In the genomic region with DNA sequence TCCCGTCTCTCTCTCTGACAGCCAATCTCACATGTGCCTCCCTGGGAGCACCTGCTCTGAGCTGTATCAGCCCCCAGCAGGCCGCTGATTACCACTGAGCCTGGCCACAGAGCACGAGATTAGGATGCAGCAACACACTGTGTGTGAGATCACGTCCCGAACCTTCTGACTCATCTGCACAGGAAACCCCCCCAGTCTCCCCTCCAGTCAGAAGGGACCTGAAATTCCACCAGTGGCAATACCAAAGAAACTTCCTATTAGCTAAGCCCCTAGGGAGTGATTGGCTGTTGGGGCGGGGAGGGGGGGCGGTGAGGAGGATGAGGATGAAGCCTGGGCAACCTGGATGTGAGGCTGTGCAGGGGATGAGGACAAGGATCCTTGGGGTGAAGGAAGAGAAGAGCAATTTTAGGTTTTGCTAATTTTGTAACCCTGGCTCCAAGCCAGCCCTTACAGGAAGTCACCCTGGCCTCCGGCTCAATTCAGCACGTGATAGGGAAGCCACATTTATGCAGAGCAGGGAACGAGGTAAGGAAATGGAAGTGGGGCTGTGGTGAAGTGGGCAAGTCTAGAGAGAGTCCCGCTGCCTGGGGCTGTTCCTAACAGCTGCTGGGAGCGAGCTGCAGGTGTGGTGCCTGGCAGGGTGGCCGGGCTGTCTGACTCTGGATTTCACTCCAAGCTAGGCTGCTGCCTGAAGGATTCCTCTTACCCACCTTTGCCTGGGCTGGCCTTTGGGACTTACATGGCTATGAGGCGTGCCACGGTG, we compare ENCODE assay signal across 8 cellular contexts. TPM values are rescaled to one million over a fixed set of nuclear protein-coding genes. Genes with fewer than 3 reads are reported as not detected.
DNase-seq lines count a peak whose midpoint lies in the region; ATAC-seq, FAIRE-seq and TF ChIP-seq lines count a peak whose summit lies in the region.

No MANE protein-coding gene starts in this region.

- H3K27ac ChIP-seq in endothelial cell of umbilical vein (ENCODE audit: insufficient read depth, low read depth, low read length) = peak overlapping the region; percentile 81

- peaks cover 16% of the 10 kb centered on the region for H3K36me3 Mint-ChIP-seq in nephron progenitor cell (ENCODE audit: low read depth)

- no peaks in the 10 kb centered on the region for H3K9me3 ChIP-seq in endothelial cell of umbilical vein (replicated peaks; ENCODE audit: control insufficient read depth, insufficient read depth, low read length)

- intact Hi-C loops in endothelial cell of umbilical vein (cut with micrococcal nuclease) = loop anchor here (1.0 to 10.0 kb wide), 7 partner anchors 9 to 580 kb away; no protein-coding TSS in a partner anchor

- peaks cover 34% of the 10 kb centered on the region for H3K27me3 Mint-ChIP-seq in nephron progenitor cell (ENCODE audit: low read depth, poor library complexity)
- no peaks in the 10 kb centered on the region for H3K27me3 Mint-ChIP-seq in stimulated activated naive CD8-positive, alpha-beta T cell treated with anti-CD3 and anti-CD28 coated beads, Interleukin-15, amount 100 ng/mL, for 72 hours

- dilution Hi-C loops in endothelial cell of umbilical vein (cut with MboI; ENCODE audit: extremely low pct_ligation_motif_present, low sequenced_read_pairs) = no loop called here

- peak; percentile 100 for FAIRE-seq in endothelial cell of umbilical vein (lab: Jason Lieb, UNC)

- H2AFZ ChIP-seq in endothelial cell of umbilical vein (ENCODE audit: low read depth, low read length) = no peak overlapping the region

- H3K9me1 ChIP-seq in endothelial cell of umbilical vein (replicated peaks; ENCODE audit: control insufficient read depth, extremely low read depth, insufficient read depth, low read length) = no peaks in the 10 kb centered on the region

- H3K36me3 ChIP-seq in endothelial cell of umbilical vein (ENCODE audit: control insufficient read depth in 2 of 2, extremely low read depth in 1 of 2, insufficient read depth in 2 of 2, low read length in 2 of 2) = peaks cover 3% of the 10 kb centered on the region in 2 experiments

- peaks cover 34% of the 10 kb centered on the region for H3K4me1 Mint-ChIP-seq in nephron progenitor cell
- H3K4me1 Mint-ChIP-seq in stimulated activated naive CD8-positive, alpha-beta T cell treated with anti-CD3 and anti-CD28 coated beads, Interleukin-15, amount 100 ng/mL, for 72 hours = peaks cover 75% of the 10 kb centered on the region

- TSS peak; percentile 63 for BruUV-seq in endothelial cell of umbilical vein (replicated peaks; lab: Mats Ljungman, UMichigan)

- ATAC-seq in GM18502 (IDR thresholded peaks at IDR 0.05; ENCODE audit: poor library complexity, unreplicated experiment) (peak; percentile 93), HG02623 (IDR thresholded peaks at IDR 0.05; ENCODE audit: unreplicated experiment) (peak; percentile 90)
- peak; percentile 97 for ATAC-seq in stimulated activated naive CD8-positive, alpha-beta T cell treated with anti-CD3 and anti-CD28 coated beads, Interleukin-15, amount 100 ng/mL, for 72 hours

- peak overlapping the region; percentile 53 for H3K9ac ChIP-seq in endothelial cell of umbilical vein (replicated peaks; ENCODE audit: extremely low read depth, insufficient read depth, low read length)

- POLR2A ChIA-PET in endothelial cell of umbilical vein (lab: Charles Lee) = interaction anchor here (0.7 to 1.5 kb wide), 5 partner anchors 9 to 141 kb away, joined by 3 to 8 read pairs (median 7); no protein-coding TSS in a partner anchor

- H3K4me1 ChIP-seq in endothelial cell of umbilical vein (ENCODE audit: control insufficient read depth, extremely low read depth, insufficient read depth, low read length) = peaks cover 33% of the 10 kb centered on the region

- no peak overlapping the region for H3K27ac Mint-ChIP-seq in nephron progenitor cell
- H3K27ac Mint-ChIP-seq in stimulated activated naive CD8-positive, alpha-beta T cell treated with anti-CD3 and anti-CD28 coated beads, Interleukin-15, amount 100 ng/mL, for 72 hours = peak overlapping the region; percentile 94 to 99

- H3K4me3 Mint-ChIP-seq in nephron progenitor cell = peak overlapping the region; percentile 65
- H3K4me3 Mint-ChIP-seq in stimulated activated naive CD8-positive, alpha-beta T cell treated with anti-CD3 and anti-CD28 coated beads, Interleukin-15, amount 100 ng/mL, for 72 hours = peak overlapping the region; percentile 81 to 94

- no peaks in the 10 kb centered on the region for H3K9me3 Mint-ChIP-seq in nephron progenitor cell
- no peaks in the 10 kb centered on the region for H3K9me3 Mint-ChIP-seq in stimulated activated naive CD8-positive, alpha-beta T cell treated with anti-CD3 and anti-CD28 coated beads, Interleukin-15, amount 100 ng/mL, for 72 hours

- TF ChIP-seq POLR2A in endothelial cell of umbilical vein (IDR thresholded peaks at IDR 0.05; ENCODE audit: low read depth, low read length) = no peak

- peak overlapping the region; percentile 81 for H3K4me2 ChIP-seq in endothelial cell of umbilical vein (ENCODE audit: insufficient read depth, low read length)

- CTCF ChIA-PET in endothelial cell of umbilical vein (lab: Charles Lee) = interaction anchor here (0.9 to 4.0 kb wide), 12 partner anchors 9 to 220 kb away, joined by 3 to 24 read pairs (median 4); a partner anchor contains a TSS

- TF ChIP-seq CTCF in endothelial cell of umbilical vein (IDR thresholded peaks at IDR 0.05; ENCODE audit: extremely low read depth in 1 of 2, insufficient read depth in 1 of 2, low read depth in 1 of 2, low read length in 2 of 2) = no peak
- TF ChIP-seq CTCF in nephron progenitor cell (IDR thresholded peaks at IDR 0.05) = no peak

- H3K79me2 ChIP-seq in endothelial cell of umbilical vein (ENCODE audit: control insufficient read depth, insufficient read depth, low read length) = peaks cover 19% of the 10 kb centered on the region

- H4K20me1 ChIP-seq in endothelial cell of umbilical vein (replicated peaks; ENCODE audit: control insufficient read depth, extremely low read depth, insufficient read depth, low read length) = no peaks in the 10 kb centered on the region

- peaks cover 3 to 5% of the 10 kb centered on the region in 2 experiments for H3K27me3 ChIP-seq in endothelial cell of umbilical vein (ENCODE audit: control insufficient read depth in 2 of 2, insufficient read depth in 2 of 2, low read length in 2 of 2)

- H3K4me3 ChIP-seq in endothelial cell of umbilical vein (replicated peaks in 1 of 3; ENCODE audit: insufficient read depth in 1 of 3, low read depth in 1 of 3, low read length in 3 of 3) = no peak overlapping the region

- DNase-seq in NCI-H510A (lab: John Stamatoyannopoulos, UW) (peak; percentile 29), endothelial cell of umbilical vein (ENCODE audit: low read depth, low spot score) (peak; percentile 97), nephron progenitor cell (no peak), NCI-H1092 (lab: John Stamatoyannopoulos, UW) (no peak)
- peak; percentile 89 for DNase-seq in activated CD8-positive, alpha-beta memory T cell treated with anti-CD3 and anti-CD28 coated beads for 24 hours
- peak; percentile 87 to 96 for DNase-seq in stimulated activated naive CD8-positive, alpha-beta T cell treated with anti-CD3 and anti-CD28 coated beads, Interleukin-15, amount 100 ng/mL, for 72 hours

TF ChIP-seq in endothelial cell of umbilical vein, 7 proteins besides CTCF, POLR2A, EP300 and RAD21 (continues in another document):
- TF ChIP-seq MYC (IDR thresholded peaks at IDR 0.05; ENCODE audit: low read depth, low read length) = peak; percentile 34
- peak; percentile 62 for TF ChIP-seq GATA2 (IDR thresholded peaks at IDR 0.05; ENCODE audit: insufficient read depth, insufficient read length, low read depth, low read length)

RNA-seq across cellular contexts. Expression of a gene that starts 1.9 kb away (rescaled TPM):
- total RNA-seq in endothelial cell of umbilical vein = 68.9 and 89.4 TPM in 2 replicates
- 104 and 124 TPM in 2 replicates for polyA plus RNA-seq in endothelial cell of umbilical vein
- polyA plus RNA-seq in endothelial cell of umbilical vein (2011; cell fraction: cytosol; rRNA removed) = 58.7 and 78.4 TPM in 2 replicates
- 65.8 and 66.7 TPM in 2 replicates for polyA plus RNA-seq in endothelial cell of umbilical vein (2011; cell fraction: nucleus; rRNA removed)
- polyA plus RNA-seq in endothelial cell of umbilical vein (2012) = 60.8 and 67.1 TPM in 2 replicates
- polyA minus RNA-seq in endothelial cell of umbilical vein = 117 and 119 TPM in 2 replicates
- polyA minus RNA-seq in endothelial cell of umbilical vein (2011; cell fraction: cytosol; rRNA and poly(A)+ RNA removed) = not detected
- polyA minus RNA-seq in endothelial cell of umbilical vein (2011; cell fraction: nucleus; rRNA and poly(A)+ RNA removed) = 29.2 and 38.5 TPM in 2 replicates

RNA-seq across cellular contexts. Expression of a gene that starts 34.5 kb away (rescaled TPM):
- 0.42 and 0.55 TPM in 2 replicates for total RNA-seq in endothelial cell of umbilical vein
- 0.08 and 0.48 TPM in 2 replicates for polyA plus RNA-seq in endothelial cell of umbilical vein
- not detected in 2 replicates for polyA plus RNA-seq in endothelial cell of umbilical vein (2011; cell fraction: cytosol; rRNA removed)
- polyA plus RNA-seq in endothelial cell of umbilical vein (2011; cell fraction: nucleus; rRNA removed) = 0.50 and 1.2 TPM in 2 replicates
- not detected in 2 replicates for polyA plus RNA-seq in endothelial cell of umbilical vein (2012)
- polyA minus RNA-seq in endothelial cell of umbilical vein = 0.42 and 0.63 TPM in 2 replicates
- polyA minus RNA-seq in endothelial cell of umbilical vein (2011; cell fraction: cytosol; rRNA and poly(A)+ RNA removed) = not detected
- polyA minus RNA-seq in endothelial cell of umbilical vein (2011; cell fraction: nucleus; rRNA and poly(A)+ RNA removed) = not detected in 2 replicates

RNA-seq across cellular contexts. Expression of a gene that starts 35.3 kb away (rescaled TPM):
- total RNA-seq in endothelial cell of umbilical vein = 0.83 and 1.3 TPM in 2 replicates
- polyA plus RNA-seq in endothelial cell of umbilical vein = 0.18 and 0.35 TPM in 2 replicates
- 0.08 and 0.45 TPM in 2 replicates for polyA plus RNA-seq in endothelial cell of umbilical vein (2011; cell fraction: cytosol; rRNA removed)
- not detected in 2 replicates for polyA plus RNA-seq in endothelial cell of umbilical vein (2011; cell fraction: nucleus; rRNA removed)
- polyA plus RNA-seq in endothelial cell of umbilical vein (2012) = 0.36 and 0.70 TPM in 2 replicates
- polyA minus RNA-seq in endothelial cell of umbilical vein = 1.2 TPM in 1 of 2 replicates, not detected in the other
- polyA minus RNA-seq in endothelial cell of umbilical vein (2011; cell fraction: cytosol; rRNA and poly(A)+ RNA removed) = 4.0 TPM
- not detected in 2 replicates for polyA minus RNA-seq in endothelial cell of umbilical vein (2011; cell fraction: nucleus; rRNA and poly(A)+ RNA removed)

RNA-seq across cellular contexts. Expression of a gene that starts 44.0 kb away (rescaled TPM):
- total RNA-seq in endothelial cell of umbilical vein = not detected in 2 replicates
- not detected in 2 replicates for polyA plus RNA-seq in endothelial cell of umbilical vein
- polyA plus RNA-seq in endothelial cell of umbilical vein (2011; cell fraction: cytosol; rRNA removed) = not detected in 2 replicates
- not detected in 2 replicates for polyA plus RNA-seq in endothelial cell of umbilical vein (2011; cell fraction: nucleus; rRNA removed)
- polyA plus RNA-seq in endothelial cell of umbilical vein (2012) = not detected in 2 replicates
- polyA minus RNA-seq in endothelial cell of umbilical vein = not detected in 2 replicates
- not detected for polyA minus RNA-seq in endothelial cell of umbilical vein (2011; cell fraction: cytosol; rRNA and poly(A)+ RNA removed)
- not detected in 2 replicates for polyA minus RNA-seq in endothelial cell of umbilical vein (2011; cell fraction: nucleus; rRNA and poly(A)+ RNA removed)

Comparison
In these comparisons a context has a peak if more than half of its experiments do, and no peak if none do; other contexts are left out.
1. DNase-seq: peak in NCI-H510A (single experiment), activated CD8-positive, alpha-beta memory T cell treated with anti-CD3 and anti-CD28 coated beads for 24 hours (single experiment), endothelial cell of umbilical vein (single experiment) and stimulated activated naive CD8-positive, alpha-beta T cell treated with anti-CD3 and anti-CD28 coated beads, Interleukin-15, amount 100 ng/mL, for 72 hours (2 of 2); none in nephron progenitor cell (single experiment) and NCI-H1092 (single experiment).
2. Peak in every context shown above with its lines, with median percentiles within 50 percentile points of each other: ATAC-seq.